Comparison of ENCODE assay signal across 20 cellular contexts in genomic region chr1:113901171-113901570, GRCh38. TPM values are rescaled to one million over a fixed set of nuclear protein-coding genes. Genes with fewer than 3 reads are reported as not detected.
DNase-seq lines count a peak whose midpoint lies in the region; ATAC-seq and TF ChIP-seq lines count a peak whose summit lies in the region.
"Had no signal": no experiment of that assay in that cellular context is flagged by ENCODE, and none has a peak within 500 bp of the region (broad histone marks: within the 10 kb centered on the region; RNA-seq: fewer than 3 reads in every experiment).

No MANE protein-coding gene starts in this region.

- H3K9me3 Mint-ChIP-seq in activated CD4-positive, alpha-beta T cell treated with anti-CD3 and anti-CD28 coated beads, Interleukin-2, amount 10 ng/mL, durations not matched to agents 7 days and 5 days: no peaks in the 10 kb centered on the region
- no peaks in the 10 kb centered on the region for H3K9me3 Mint-ChIP-seq in T-cell
- no peaks in the 10 kb centered on the region for H3K9me3 Mint-ChIP-seq in activated naive CD8-positive, alpha-beta T cell treated with anti-CD3 and anti-CD28 coated beads for 36 hours
- no peaks in the 10 kb centered on the region for H3K9me3 Mint-ChIP-seq in naive thymus-derived CD8-positive, alpha-beta T cell

- TF ChIP-seq POLR2A in ovary (IDR thresholded peaks at IDR 0.05): no peak

- H3K4me1 ChIP-seq in neutrophil (ENCODE audit: control insufficient read depth in 1 of 2, insufficient read depth in 1 of 2, low read depth in 1 of 2, low read length in 1 of 2) (peaks cover 71 to 89% of the 10 kb centered on the region in 2 experiments), ovary (ENCODE audit: insufficient read depth) (peaks cover under 1% of the 10 kb centered on the region)

- H3K27ac Mint-ChIP-seq in activated CD4-positive, alpha-beta T cell treated with anti-CD3 and anti-CD28 coated beads, Interleukin-2, amount 10 ng/mL, durations not matched to agents 7 days and 5 days: peak overlapping the region; percentile 23
- H3K27ac Mint-ChIP-seq in T-cell: peak overlapping the region; percentile 1 to 67
- H3K27ac Mint-ChIP-seq in activated naive CD8-positive, alpha-beta T cell treated with anti-CD3 and anti-CD28 coated beads for 36 hours: peak overlapping the region; percentile 7
- peak overlapping the region in 4 of 10 donors; percentile 3 to 69 (median 49) for H3K27ac Mint-ChIP-seq in naive thymus-derived CD8-positive, alpha-beta T cell

- DNase-seq in activated CD4-positive, alpha-beta T cell treated with anti-CD3 and anti-CD28 coated beads, Interleukin-2, amount 10 ng/mL, durations not matched to agents 7 days and 5 days: no peak
- no peak for DNase-seq in activated CD4-positive, alpha-beta T cell treated with anti-CD3 and anti-CD28 coated beads for 4 hours
- DNase-seq in T-cell: no peak
- DNase-seq in activated naive CD8-positive, alpha-beta T cell treated with anti-CD3 and anti-CD28 coated beads for 36 hours: no peak
- no peak for DNase-seq in effector CD8-positive, alpha-beta T cell (lab: John Stamatoyannopoulos, UW)
- no peak for DNase-seq in ovary
- DNase-seq in naive thymus-derived CD8-positive, alpha-beta T cell: no peak
- DNase-seq: amygdala, Calu3, dermis blood vessel endothelial cell, NCI-H1417, NCI-H510A, PC-9, right cardiac atrium, SHP77 treated with DMSO at 0.1 percent for 48 hours, trophoblast cell had no signal

- H3K4me3 ChIP-seq in neutrophil (ENCODE audit: low read depth in 1 of 2, low read length in 1 of 2) (peak overlapping the region in 1 of 2 experiments; percentile 36), ovary (no peak overlapping the region)
- H3K4me3 ChIP-seq: PC-9 had no signal

- no peak overlapping the region for H3K4me3 Mint-ChIP-seq in activated CD4-positive, alpha-beta T cell treated with anti-CD3 and anti-CD28 coated beads, Interleukin-2, amount 10 ng/mL, durations not matched to agents 7 days and 5 days
- H3K4me3 Mint-ChIP-seq in T-cell: no peak overlapping the region
- H3K4me3 Mint-ChIP-seq in activated naive CD8-positive, alpha-beta T cell treated with anti-CD3 and anti-CD28 coated beads for 36 hours: no peak overlapping the region
- H3K4me3 Mint-ChIP-seq in naive thymus-derived CD8-positive, alpha-beta T cell: no peak overlapping the region

- no peak for TF ChIP-seq CTCF in neutrophil (IDR thresholded peaks at IDR 0.05)
- TF ChIP-seq CTCF in ovary (IDR thresholded peaks at IDR 0.05): no peak

- CTCF ChIA-PET in activated CD4-positive, alpha-beta T cell treated with anti-CD3 and anti-CD28 coated beads, Interleukin-2, amount 10 ng/mL, durations not matched to agents 7 days and 5 days (lab: Charles Lee): interaction anchor here (0.8 to 2.3 kb wide), 3 partner anchors 12 to 46 kb away, joined by 3 to 8 read pairs (median 3); no protein-coding TSS in a partner anchor
- CTCF ChIA-PET in T-cell (lab: Charles Lee): interaction anchor here in 1 of 2 donors (1.1 kb wide), 1 partner anchor 28 kb away, joined by 4 read pairs; the partner anchor contains the start of gene HIPK1

- ATAC-seq in T-cell (replicated peaks in 1 of 4): no peak
- ATAC-seq in naive thymus-derived CD8-positive, alpha-beta T cell: no peak
- ATAC-seq: right cardiac atrium had no signal

- intact Hi-C loops in ovary (cut with DNase I): loop anchor here in 2 of 4 donors (10.0 kb wide), 2 partner anchors 146 to 216 kb away; partner anchors contain the start of gene PHTF1 (in 1 of the 2)

- no peaks in the 10 kb centered on the region for H3K27me3 ChIP-seq in neutrophil
- no peaks in the 10 kb centered on the region for H3K27me3 ChIP-seq in ovary

- H3K36me3 Mint-ChIP-seq in activated CD4-positive, alpha-beta T cell treated with anti-CD3 and anti-CD28 coated beads, Interleukin-2, amount 10 ng/mL, durations not matched to agents 7 days and 5 days (ENCODE audit: low read depth): peaks cover 67% of the 10 kb centered on the region
- H3K36me3 Mint-ChIP-seq in T-cell: peaks cover 64% of the 10 kb centered on the region
- H3K36me3 Mint-ChIP-seq in activated naive CD8-positive, alpha-beta T cell treated with anti-CD3 and anti-CD28 coated beads for 36 hours: peaks cover 55% of the 10 kb centered on the region
- H3K36me3 Mint-ChIP-seq in naive thymus-derived CD8-positive, alpha-beta T cell: peaks cover 0 to 70% (median 20%) of the 10 kb centered on the region in 3 donors

- WGBS in ovary, 3 donors: 73 to 93% (median 91%) methylated on average over 3 of the region's 3 CpGs

- H3K36me3 ChIP-seq in neutrophil (no peaks in the 10 kb centered on the region), ovary (no peaks in the 10 kb centered on the region)

- POLR2A ChIA-PET in activated CD4-positive, alpha-beta T cell treated with anti-CD3 and anti-CD28 coated beads, Interleukin-2, amount 10 ng/mL, durations not matched to agents 7 days and 5 days (lab: Charles Lee): no interaction called here
- POLR2A ChIA-PET in T-cell (lab: Charles Lee): interaction anchor here in 1 of 2 donors (0.6 to 0.8 kb wide), 7 partner anchors 15 to 62 kb away, joined by 3 to 7 read pairs (median 4); partner anchors contain the start of gene HIPK1
- POLR2A ChIA-PET in naive thymus-derived CD8-positive, alpha-beta T cell (lab: Charles Lee): interaction anchor here (1.3 kb wide), 1 partner anchor 29 kb away, joined by 5 read pairs; no protein-coding TSS in a partner anchor

- H3K9me3 ChIP-seq in neutrophil (no peaks in the 10 kb centered on the region), ovary (no peaks in the 10 kb centered on the region)

- H3K27me3 Mint-ChIP-seq in activated CD4-positive, alpha-beta T cell treated with anti-CD3 and anti-CD28 coated beads, Interleukin-2, amount 10 ng/mL, durations not matched to agents 7 days and 5 days: no peaks in the 10 kb centered on the region
- H3K27me3 Mint-ChIP-seq in T-cell: no peaks in the 10 kb centered on the region
- H3K27me3 Mint-ChIP-seq in activated naive CD8-positive, alpha-beta T cell treated with anti-CD3 and anti-CD28 coated beads for 36 hours: no peaks in the 10 kb centered on the region
- H3K27me3 Mint-ChIP-seq in naive thymus-derived CD8-positive, alpha-beta T cell: no peaks in the 10 kb centered on the region

- no peak for TF ChIP-seq EP300 in ovary (IDR thresholded peaks at IDR 0.05)

- peaks cover 56% of the 10 kb centered on the region for H3K4me1 Mint-ChIP-seq in activated CD4-positive, alpha-beta T cell treated with anti-CD3 and anti-CD28 coated beads, Interleukin-2, amount 10 ng/mL, durations not matched to agents 7 days and 5 days
- peaks cover 61 to 78% (median 70%) of the 10 kb centered on the region in 3 donors for H3K4me1 Mint-ChIP-seq in T-cell
- H3K4me1 Mint-ChIP-seq in activated naive CD8-positive, alpha-beta T cell treated with anti-CD3 and anti-CD28 coated beads for 36 hours: peaks cover 50% of the 10 kb centered on the region
- peaks cover 34 to 77% (median 71%) of the 10 kb centered on the region in 4 donors for H3K4me1 Mint-ChIP-seq in naive thymus-derived CD8-positive, alpha-beta T cell

- H3K27ac ChIP-seq in neutrophil (peak overlapping the region; percentile 93), ovary (no peak overlapping the region)
- H3K27ac ChIP-seq: PC-9 had no signal

RNA-seq across cellular contexts. Expression of gene AP4B1, which starts 3.4 kb away (rescaled TPM):
- total RNA-seq in activated CD4-positive, alpha-beta T cell treated with anti-CD3 and anti-CD28 coated beads, Interleukin-2, amount 10 ng/mL, durations not matched to agents 7 days and 5 days: 10 to 100 TPM; 39.4 to 41.9 TPM
- total RNA-seq in T-cell: 10 to 100 TPM; 57.8 to 66.4 (median 61.5) TPM
- total RNA-seq in activated naive CD8-positive, alpha-beta T cell treated with anti-CD3 and anti-CD28 coated beads for 36 hours: 10 to 100 TPM; 36.8 to 37.7 TPM
- total RNA-seq in ovary: 10 to 100 TPM; 14.4 to 23.3 (median 16.9) TPM
- polyA plus RNA-seq in ovary: 10 to 100 TPM; 15.2 to 23.7 TPM
- 10 to 100 TPM; 65.1 to 75.2 TPM for total RNA-seq in naive thymus-derived CD8-positive, alpha-beta T cell
- polyA plus RNA-seq in naive thymus-derived CD8-positive, alpha-beta T cell: 1 to 10 TPM; 7.9 to 9.6 (median 8.6) TPM

RNA-seq across cellular contexts. Expression of gene DCLRE1B, which starts 4.0 kb away (rescaled TPM):
- 10 to 100 TPM; 16.2 to 19.4 TPM for total RNA-seq in activated CD4-positive, alpha-beta T cell treated with anti-CD3 and anti-CD28 coated beads, Interleukin-2, amount 10 ng/mL, durations not matched to agents 7 days and 5 days
- total RNA-seq in T-cell (1 to 10 TPM; 5.6 to 6.1 (median 5.9) TPM), ovary (1 to 10 TPM; 2.4 to 6.8 (median 5.0) TPM)
- 10 to 100 TPM; 25.2 to 26.5 TPM for total RNA-seq in activated naive CD8-positive, alpha-beta T cell treated with anti-CD3 and anti-CD28 coated beads for 36 hours
- 1 to 10 TPM; 3.6 to 7.1 TPM for polyA plus RNA-seq in ovary
- total RNA-seq in naive thymus-derived CD8-positive, alpha-beta T cell: 1 to 10 TPM; 5.2 to 5.5 TPM
- 1 to 10 TPM; 3.7 to 5.2 (median 4.5) TPM for polyA plus RNA-seq in naive thymus-derived CD8-positive, alpha-beta T cell

RNA-seq across cellular contexts. Expression of gene BCL2L15, which starts 13.8 kb away (rescaled TPM):
- total RNA-seq in activated CD4-positive, alpha-beta T cell treated with anti-CD3 and anti-CD28 coated beads, Interleukin-2, amount 10 ng/mL, durations not matched to agents 7 days and 5 days: 1 to 10 TPM in 1 of 2 experiments, under 1 TPM in 1; 0.98 to 1.1 TPM
- 1 to 10 TPM; 1.2 to 5.8 (median 1.7) TPM for total RNA-seq in T-cell
- 1 to 10 TPM in 1 of 2 experiments, under 1 TPM in 1; 0.88 to 2.2 TPM for total RNA-seq in activated naive CD8-positive, alpha-beta T cell treated with anti-CD3 and anti-CD28 coated beads for 36 hours
- total RNA-seq in ovary: 1 to 10 TPM in 3 of 7 donors, under 1 TPM in 4; 0.18 to 6.7 (median 0.88) TPM
- under 1 TPM; 0.21 to 0.40 TPM for polyA plus RNA-seq in ovary
- total RNA-seq in naive thymus-derived CD8-positive, alpha-beta T cell: 1 to 10 TPM; 1.3 to 3.3 TPM
- polyA plus RNA-seq in naive thymus-derived CD8-positive, alpha-beta T cell: under 1 TPM in 1 of 3 donors, not detected in 2; 0.03 TPM

RNA-seq across cellular contexts. Expression of gene HIPK1, which starts 28.0 kb away (rescaled TPM):
- 100 to 1,000 TPM in 1 of 2 experiments, 10 to 100 TPM in 1; 88.5 to 106 TPM for total RNA-seq in activated CD4-positive, alpha-beta T cell treated with anti-CD3 and anti-CD28 coated beads, Interleukin-2, amount 10 ng/mL, durations not matched to agents 7 days and 5 days
- total RNA-seq in T-cell (100 to 1,000 TPM in 4 of 5 donors, 10 to 100 TPM in 1; 99.5 to 189 (median 103) TPM), ovary (10 to 100 TPM; 35.5 to 77.0 (median 68.3) TPM)
- total RNA-seq in activated naive CD8-positive, alpha-beta T cell treated with anti-CD3 and anti-CD28 coated beads for 36 hours: 10 to 100 TPM; 41.1 to 45.7 TPM
- polyA plus RNA-seq in ovary: 10 to 100 TPM; 17.5 to 46.9 TPM
- 100 to 1,000 TPM; 123 to 138 TPM for total RNA-seq in naive thymus-derived CD8-positive, alpha-beta T cell
- 10 to 100 TPM; 14.5 to 19.3 (median 17.5) TPM for polyA plus RNA-seq in naive thymus-derived CD8-positive, alpha-beta T cell

RNA-seq across cellular contexts. Expression of gene PTPN22, which starts 29.7 kb away (rescaled TPM):
- 10 to 100 TPM; 62.8 to 74.6 TPM for total RNA-seq in activated CD4-positive, alpha-beta T cell treated with anti-CD3 and anti-CD28 coated beads, Interleukin-2, amount 10 ng/mL, durations not matched to agents 7 days and 5 days
- total RNA-seq in T-cell: 10 to 100 TPM; 25.6 to 45.9 (median 26.6) TPM
- 10 to 100 TPM; 67.9 to 68.4 TPM for total RNA-seq in activated naive CD8-positive, alpha-beta T cell treated with anti-CD3 and anti-CD28 coated beads for 36 hours
- 1 to 10 TPM in 5 of 7 donors, under 1 TPM in 2; 0.66 to 2.1 (median 1.6) TPM for total RNA-seq in ovary
- 1 to 10 TPM in 1 of 2 donors, under 1 TPM in 1; 0.24 to 4.2 TPM for polyA plus RNA-seq in ovary
- total RNA-seq in naive thymus-derived CD8-positive, alpha-beta T cell: 10 to 100 TPM; 26.6 to 27.3 TPM
- 10 to 100 TPM; 32.0 to 59.6 (median 40.1) TPM for polyA plus RNA-seq in naive thymus-derived CD8-positive, alpha-beta T cell
- total RNA-seq: dermis blood vessel endothelial cell, endothelial cell of umbilical vein, kidney epithelial cell, osteocyte had no signal
- polyA plus RNA-seq: endothelial cell of umbilical vein had no signal
